15 cellular contexts compared by ENCODE assay signal in the genomic region with DNA sequence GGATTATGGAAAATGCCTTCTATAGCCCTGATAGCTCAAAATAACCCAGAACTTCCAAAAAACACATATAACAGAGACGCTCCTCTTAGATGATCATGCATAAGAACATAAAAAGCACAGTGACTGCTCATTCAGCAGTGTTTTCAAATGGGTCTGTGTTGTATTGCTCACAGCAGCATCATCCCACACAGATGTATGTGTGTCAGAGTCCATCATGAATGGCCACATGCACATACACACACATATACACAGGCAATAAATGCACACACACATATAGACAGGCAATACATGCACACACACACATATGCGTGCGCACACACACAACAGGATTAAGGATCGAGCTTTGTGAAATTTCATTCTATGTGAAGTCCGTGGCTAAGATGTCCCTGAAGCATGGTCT. TPM values are rescaled to one million over a fixed set of nuclear protein-coding genes. Genes with fewer than 3 reads are reported as not detected.
DNase-seq lines count a peak whose midpoint lies in the region; FAIRE-seq and TF ChIP-seq lines count a peak whose summit lies in the region.
"Had no signal": no experiment of that assay in that cellular context is flagged by ENCODE, and none has a peak within 500 bp of the region (broad histone marks: within the 10 kb centered on the region; RNA-seq: fewer than 3 reads in every experiment).

No MANE protein-coding gene starts in this region.

- no peak overlapping the region for H2AFZ ChIP-seq in astrocyte (ENCODE audit: low read depth, low read length)

- no peak overlapping the region for H3K4me3 ChIP-seq in astrocyte (ENCODE audit: insufficient read depth, low read depth, low read length)
- H3K4me3 ChIP-seq in fibroblast of mammary gland (ENCODE audit: control insufficient read depth, low read depth, low read length): no peak overlapping the region
- H3K4me3 ChIP-seq: BLaER1, GM23338, HAP-1 had no signal

- H3K36me3 Mint-ChIP-seq in activated CD4-positive, alpha-beta T cell treated with anti-CD3 and anti-CD28 coated beads, Interleukin-2, amount 10 ng/mL, durations not matched to agents 24 days and 14 days (ENCODE audit: low read depth): peaks cover 6% of the 10 kb centered on the region
- no peaks in the 10 kb centered on the region for H3K36me3 Mint-ChIP-seq in astrocyte (ENCODE audit: low read depth, unreplicated experiment)

- intact Hi-C loops in activated CD4-positive, alpha-beta T cell treated with anti-CD3 and anti-CD28 coated beads, Interleukin-2, amount 10 ng/mL, durations not matched to agents 24 days and 14 days (cut with micrococcal nuclease): loop anchor here (5.0 kb wide), 2 partner anchors 505 to 610 kb away; no protein-coding TSS in a partner anchor

- H3K27ac Mint-ChIP-seq in activated CD4-positive, alpha-beta T cell treated with anti-CD3 and anti-CD28 coated beads, Interleukin-2, amount 10 ng/mL, durations not matched to agents 24 days and 14 days: peak overlapping the region; percentile 5
- no peak overlapping the region for H3K27ac Mint-ChIP-seq in astrocyte (ENCODE audit: unreplicated experiment)
- H3K27ac Mint-ChIP-seq: GM23338 had no signal

- peaks cover 15% of the 10 kb centered on the region for H3K4me1 ChIP-seq in astrocyte (ENCODE audit: insufficient read depth, low read length)
- H3K4me1 ChIP-seq: BLaER1, Caco-2, HAP-1 had no signal

- H4K20me1 ChIP-seq in astrocyte (ENCODE audit: insufficient read depth, low read length): no peaks in the 10 kb centered on the region
- H4K20me1 ChIP-seq: BLaER1 had no signal

- H3K4me2 ChIP-seq in astrocyte (ENCODE audit: low read length): peak overlapping the region; percentile 3
- H3K4me2 ChIP-seq: BLaER1, GM23338, KMS-11 had no signal

- TF ChIP-seq CTCF in astrocyte (IDR thresholded peaks at IDR 0.05; ENCODE audit: insufficient read depth, low read depth, low read length) (no peak), fibroblast of mammary gland (conservative IDR thresholded peaks at IDR 0.05; ENCODE audit: control insufficient read depth, insufficient read depth, low read depth, low read length) (no peak)

- no peaks in the 10 kb centered on the region for H3K9me3 Mint-ChIP-seq in activated CD4-positive, alpha-beta T cell treated with anti-CD3 and anti-CD28 coated beads, Interleukin-2, amount 10 ng/mL, durations not matched to agents 24 days and 14 days
- no peaks in the 10 kb centered on the region for H3K9me3 Mint-ChIP-seq in astrocyte (ENCODE audit: unreplicated experiment)

- H3K27ac ChIP-seq in astrocyte (ENCODE audit: low read depth, low read length): no peak overlapping the region
- H3K27ac ChIP-seq: 22Rv1, BLaER1, KMS-11 had no signal

- H3K9ac ChIP-seq in astrocyte (ENCODE audit: low read length): peak overlapping the region; percentile 10
- H3K9ac ChIP-seq: BLaER1, KMS-11 had no signal

- no peaks in the 10 kb centered on the region for H3K79me2 ChIP-seq in astrocyte (ENCODE audit: insufficient read depth, low read length)

- no peaks in the 10 kb centered on the region for H3K36me3 ChIP-seq in astrocyte (ENCODE audit: insufficient read depth, low read length)
- H3K36me3 ChIP-seq: BLaER1, HAP-1 had no signal

- H3K27me3 ChIP-seq in astrocyte (ENCODE audit: insufficient read depth, low read length): no peaks in the 10 kb centered on the region
- H3K27me3 ChIP-seq: BLaER1 had no signal

- peaks cover 32% of the 10 kb centered on the region for H3K4me1 Mint-ChIP-seq in activated CD4-positive, alpha-beta T cell treated with anti-CD3 and anti-CD28 coated beads, Interleukin-2, amount 10 ng/mL, durations not matched to agents 24 days and 14 days
- peaks cover 6% of the 10 kb centered on the region for H3K4me1 Mint-ChIP-seq in astrocyte (ENCODE audit: low read depth, unreplicated experiment)

- H3K4me3 Mint-ChIP-seq in activated CD4-positive, alpha-beta T cell treated with anti-CD3 and anti-CD28 coated beads, Interleukin-2, amount 10 ng/mL, durations not matched to agents 24 days and 14 days: no peak overlapping the region
- no peak overlapping the region for H3K4me3 Mint-ChIP-seq in astrocyte (ENCODE audit: unreplicated experiment)
- H3K4me3 Mint-ChIP-seq: CD8-positive, alpha-beta memory T cell; GM23338 had no signal

- H3K9me3 ChIP-seq in astrocyte (ENCODE audit: insufficient read depth, low read depth, low read length): no peaks in the 10 kb centered on the region
- H3K9me3 ChIP-seq: BLaER1, Caco-2, HAP-1 had no signal

- H3K27me3 Mint-ChIP-seq in activated CD4-positive, alpha-beta T cell treated with anti-CD3 and anti-CD28 coated beads, Interleukin-2, amount 10 ng/mL, durations not matched to agents 24 days and 14 days: peaks cover 8% of the 10 kb centered on the region
- peaks cover 35% of the 10 kb centered on the region for H3K27me3 Mint-ChIP-seq in astrocyte (ENCODE audit: low read depth, unreplicated experiment)

- no peak for FAIRE-seq in astrocyte (lab: Jason Lieb, UNC)

- no peak for DNase-seq in activated CD4-positive, alpha-beta T cell treated with anti-CD3 and anti-CD28 coated beads, Interleukin-2, amount 10 ng/mL, durations not matched to agents 24 days and 14 days
- no peak for DNase-seq in activated CD4-positive, alpha-beta T cell treated with anti-CD3 and anti-CD28 coated beads for 1 hour
- DNase-seq in astrocyte (ENCODE audit: low read depth) (no peak), fibroblast of mammary gland (ENCODE audit: low read depth) (peak; percentile 37), HuH-7.5 (ENCODE audit: low spot score) (no peak), GOT3 (lab: John Stamatoyannopoulos, UW) (no peak), 8988T (no peak)
- DNase-seq: CD8-positive, alpha-beta memory T cell; DND-41 had no signal

RNA-seq across cellular contexts. Expression of a gene that starts 26.1 kb away (rescaled TPM):
- total RNA-seq in activated CD4-positive, alpha-beta T cell treated with anti-CD3 and anti-CD28 coated beads, Interleukin-2, amount 10 ng/mL, durations not matched to agents 24 days and 14 days: 34.3 and 36.4 TPM in 2 replicates
- not detected in 2 replicates for total RNA-seq in astrocyte
- total RNA-seq: Caco-2, GM23338 had no signal

RNA-seq across cellular contexts. Expression of a gene that starts 28.2 kb away (rescaled TPM):
- total RNA-seq in activated CD4-positive, alpha-beta T cell treated with anti-CD3 and anti-CD28 coated beads, Interleukin-2, amount 10 ng/mL, durations not matched to agents 24 days and 14 days: not detected in 2 replicates
- total RNA-seq in astrocyte: not detected in 2 replicates
- total RNA-seq: Caco-2; CD8-positive, alpha-beta memory T cell; GM23338 had no signal

RNA-seq across cellular contexts. Expression of a gene that starts 46.7 kb away (rescaled TPM):
- total RNA-seq in activated CD4-positive, alpha-beta T cell treated with anti-CD3 and anti-CD28 coated beads, Interleukin-2, amount 10 ng/mL, durations not matched to agents 24 days and 14 days: 0.50 and 0.63 TPM in 2 replicates
- 1.1 and 1.8 TPM in 2 replicates for total RNA-seq in astrocyte
- total RNA-seq: Caco-2 had no signal

Comparison
In these comparisons a context has a peak if more than half of its experiments do, and no peak if none do; other contexts are left out.
1. RNA of a gene that starts 26.1 kb away (total RNA-seq): 34.3 to 36.4 TPM in activated CD4-positive, alpha-beta T cell treated with anti-CD3 and anti-CD28 coated beads, Interleukin-2, amount 10 ng/mL, durations not matched to agents 24 days and 14 days; not detected in astrocyte; every median in the first group is over 10 times any median in the second.